8 cellular contexts compared by ENCODE assay signal in genomic region chr6:137866200-137866913, GRCh38. TPM values are rescaled to one million over a fixed set of nuclear protein-coding genes. Genes with fewer than 3 reads are reported as not detected.
DNase-seq lines count a peak whose midpoint lies in the region; ATAC-seq and TF ChIP-seq lines count a peak whose summit lies in the region.

No MANE protein-coding gene starts in this region.

- H3K36me3 Mint-ChIP-seq in glutamatergic neuron (ENCODE audit: unreplicated experiment): no peaks in the 10 kb centered on the region

- H3K4me3 ChIP-seq in GM12875 (ENCODE audit: low read depth, low read length): peak overlapping the region; percentile 51

- peak overlapping the region; percentile 95 for H3K4me3 Mint-ChIP-seq in glutamatergic neuron (ENCODE audit: unreplicated experiment)

- TF ChIP-seq CTCF in GM12875 (IDR thresholded peaks at IDR 0.05; ENCODE audit: borderline replicate concordance, insufficient read depth, low read depth, low read length): no peak
- no peak for TF ChIP-seq CTCF in glutamatergic neuron (IDR thresholded peaks at IDR 0.05; ENCODE audit: partially characterized antibody, unreplicated experiment)

- peaks cover 5% of the 10 kb centered on the region for H3K27me3 Mint-ChIP-seq in glutamatergic neuron (ENCODE audit: unreplicated experiment)

- peak overlapping the region; percentile 82 for H3K27ac Mint-ChIP-seq in glutamatergic neuron (ENCODE audit: unreplicated experiment)

- H3K4me1 Mint-ChIP-seq in glutamatergic neuron (ENCODE audit: low read depth, unreplicated experiment): peaks cover 8% of the 10 kb centered on the region

- peak; percentile 54 for DNase-seq in HT1080 (ENCODE audit: low read depth)
- peak; percentile 90 for DNase-seq in activated CD8-positive, alpha-beta memory T cell treated with anti-CD3 and anti-CD28 coated beads, Interleukin-2, amount 50 U/mL, for 48 hours
- peak; percentile 30 for DNase-seq in glutamatergic neuron
- DNase-seq in pons (ENCODE audit: low spot score): peak; percentile 55
- no peak for DNase-seq in NCI-H2029 (lab: John Stamatoyannopoulos, UW)
- no peak for DNase-seq in SKM-1 treated with dmso at 0.1 percent for 144 hours (lab: John Stamatoyannopoulos, UW; ENCODE audit: unreplicated experiment)

- H3K9me3 Mint-ChIP-seq in glutamatergic neuron (ENCODE audit: unreplicated experiment): no peaks in the 10 kb centered on the region

- peak; percentile 42 for ATAC-seq in GM21528 (IDR thresholded peaks at IDR 0.05; ENCODE audit: low FRiP score, unreplicated experiment)

RNA-seq across cellular contexts. Expression of gene TNFAIP3, which starts 0.7 kb away (rescaled TPM):
- 2.0 and 2.2 TPM in 2 replicates for total RNA-seq in HT1080 (2014; rRNA removed; shearing (Covaris generic))
- 3.7 and 4.3 TPM in 2 replicates for polyA plus RNA-seq in HT1080 (2015; cell fraction: cytosol; rRNA removed)
- polyA plus RNA-seq in HT1080 (2015; cell fraction: nucleus; rRNA removed): 21.2 and 21.3 TPM in 2 replicates
- 2.2 TPM for total RNA-seq in glutamatergic neuron (ENCODE audit: unreplicated experiment)

Comparison
In these comparisons a context has a peak if more than half of its experiments do, and no peak if none do; other contexts are left out.
1. DNase-seq: peak in HT1080 (single experiment), activated CD8-positive, alpha-beta memory T cell treated with anti-CD3 and anti-CD28 coated beads, Interleukin-2, amount 50 U/mL, for 48 hours (single experiment), glutamatergic neuron (single experiment) and pons (single experiment); none in NCI-H2029 (single experiment) and SKM-1 treated with dmso at 0.1 percent for 144 hours (single experiment).